Comparison of ENCODE assay signal across 8 cellular contexts in genomic region chr1:155000475-155000724, GRCh38. TPM values are rescaled to one million over a fixed set of nuclear protein-coding genes. Genes with fewer than 3 reads are reported as not detected.
DNase-seq lines count a peak whose midpoint lies in the region; TF ChIP-seq lines count a peak whose summit lies in the region.

No MANE protein-coding gene starts in this region.

- TF ChIP-seq CTCF in suprapubic skin (IDR thresholded peaks at IDR 0.05): no peak

- peak overlapping the region; percentile 91 for H3K27ac Mint-ChIP-seq in activated CD4-positive, alpha-beta T cell treated with anti-CD3 and anti-CD28 coated beads, Interleukin-2, amount 10 ng/mL, durations not matched to agents 7 days and 5 days

- TF ChIP-seq POLR2A in suprapubic skin (IDR thresholded peaks at IDR 0.05): no peak

- WGBS in adipose tissue, 3 donors: 0% methylated on average over 7 to 12 of the region's 12 CpGs
- WGBS in suprapubic skin: 0% methylated on average over 11 of the region's 12 CpGs

- H3K36me3 Mint-ChIP-seq in activated CD4-positive, alpha-beta T cell treated with anti-CD3 and anti-CD28 coated beads, Interleukin-2, amount 10 ng/mL, durations not matched to agents 7 days and 5 days (ENCODE audit: low read depth): peaks cover 10% of the 10 kb centered on the region

- no peaks in the 10 kb centered on the region for H3K36me3 ChIP-seq in suprapubic skin

- H3K4me1 ChIP-seq in suprapubic skin: peaks cover 49% of the 10 kb centered on the region

- H3K4me3 Mint-ChIP-seq in activated CD4-positive, alpha-beta T cell treated with anti-CD3 and anti-CD28 coated beads, Interleukin-2, amount 10 ng/mL, durations not matched to agents 7 days and 5 days: peak overlapping the region; percentile 93

- no peak for TF ChIP-seq EP300 in suprapubic skin (IDR thresholded peaks at IDR 0.05)

- no peaks in the 10 kb centered on the region for H3K27me3 Mint-ChIP-seq in activated CD4-positive, alpha-beta T cell treated with anti-CD3 and anti-CD28 coated beads, Interleukin-2, amount 10 ng/mL, durations not matched to agents 7 days and 5 days

- no peaks in the 10 kb centered on the region for H3K9me3 Mint-ChIP-seq in activated CD4-positive, alpha-beta T cell treated with anti-CD3 and anti-CD28 coated beads, Interleukin-2, amount 10 ng/mL, durations not matched to agents 7 days and 5 days

- peak overlapping the region; percentile 74 for H3K27ac ChIP-seq in adipose tissue (ENCODE audit: low read depth, low read length)
- H3K27ac ChIP-seq in layer of hippocampus (ENCODE audit: low read depth, low read length): peak overlapping the region; percentile 98
- peak overlapping the region; percentile 96 for H3K27ac ChIP-seq in suprapubic skin

- H3K4me3 ChIP-seq in suprapubic skin: peak overlapping the region; percentile 97

- peaks cover 46% of the 10 kb centered on the region for H3K4me1 Mint-ChIP-seq in activated CD4-positive, alpha-beta T cell treated with anti-CD3 and anti-CD28 coated beads, Interleukin-2, amount 10 ng/mL, durations not matched to agents 7 days and 5 days

- no peak for DNase-seq in activated CD4-positive, alpha-beta T cell treated with anti-CD3 and anti-CD28 coated beads, Interleukin-2, amount 10 ng/mL, durations not matched to agents 7 days and 5 days
- DNase-seq in activated CD4-positive, alpha-beta T cell treated with anti-CD3 and anti-CD28 coated beads, Interleukin-2, amount 50 U/mL, for 4 hours: no peak
- DNase-seq in suprapubic skin (ENCODE audit: low spot score in 2 of 2) (peak in 1 of 2 donors; percentile 79), NCI-H2196 (lab: John Stamatoyannopoulos, UW; ENCODE audit: unreplicated experiment) (no peak), G401 (ENCODE audit: low spot score) (no peak), DMS 273 treated with DMSO at 0.1 percent for 48 hours (lab: John Stamatoyannopoulos, UW) (no peak)

- H3K27me3 ChIP-seq in layer of hippocampus (ENCODE audit: control insufficient read depth, insufficient read depth, low read length): no peaks in the 10 kb centered on the region
- no peaks in the 10 kb centered on the region for H3K27me3 ChIP-seq in suprapubic skin

- H3K9me3 ChIP-seq in suprapubic skin: no peaks in the 10 kb centered on the region

- POLR2A ChIA-PET in activated CD4-positive, alpha-beta T cell treated with anti-CD3 and anti-CD28 coated beads, Interleukin-2, amount 10 ng/mL, durations not matched to agents 7 days and 5 days (lab: Charles Lee): no interaction called here

- CTCF ChIA-PET in activated CD4-positive, alpha-beta T cell treated with anti-CD3 and anti-CD28 coated beads, Interleukin-2, amount 10 ng/mL, durations not matched to agents 7 days and 5 days (lab: Charles Lee): interaction anchor here (0.7 to 13.0 kb wide), 10 partner anchors 13 to 441 kb away, joined by 3 to 184 read pairs (median 10); partner anchors contain the start of genes ADAM15, FLAD1, PYGO2 and SHC1

- in situ Hi-C loops in G401 (cut with HindIII; ENCODE audit: low sequenced_read_pairs): no loop called here

RNA-seq across cellular contexts. Expression of gene ZBTB7B, which starts 2.2 kb away (rescaled TPM):
- total RNA-seq in activated CD4-positive, alpha-beta T cell treated with anti-CD3 and anti-CD28 coated beads, Interleukin-2, amount 10 ng/mL, durations not matched to agents 7 days and 5 days: 100 to 1,000 TPM; 112 to 127 TPM
- polyA plus RNA-seq in adipose tissue: 10 to 100 TPM; 30.4 to 55.4 (median 35.7) TPM
- 100 to 1,000 TPM; 238 to 243 (median 239) TPM for total RNA-seq in suprapubic skin
- total RNA-seq in G401 (2014; rRNA removed; shearing (Covaris generic)): 30.6 and 33.0 TPM in 2 replicates

RNA-seq across cellular contexts. Expression of gene LENEP, which starts 7.0 kb away (rescaled TPM):
- 1 to 10 TPM in 1 of 2 experiments, under 1 TPM in 1; 0.85 to 1.0 TPM for total RNA-seq in activated CD4-positive, alpha-beta T cell treated with anti-CD3 and anti-CD28 coated beads, Interleukin-2, amount 10 ng/mL, durations not matched to agents 7 days and 5 days
- polyA plus RNA-seq in adipose tissue: not detected
- total RNA-seq in suprapubic skin: 1 to 10 TPM in 1 of 4 donors, not detected in 3; 3.0 TPM
- 0.74 TPM in 1 of 2 replicates, not detected in the other for total RNA-seq in G401 (2014; rRNA removed; shearing (Covaris generic))

RNA-seq across cellular contexts. Expression of gene FLAD1, which starts 17.3 kb away (rescaled TPM):
- 10 to 100 TPM; 41.2 to 41.3 TPM for total RNA-seq in activated CD4-positive, alpha-beta T cell treated with anti-CD3 and anti-CD28 coated beads, Interleukin-2, amount 10 ng/mL, durations not matched to agents 7 days and 5 days
- polyA plus RNA-seq in adipose tissue: 10 to 100 TPM; 15.3 to 37.9 (median 21.7) TPM
- 10 to 100 TPM; 42.0 to 59.7 (median 52.3) TPM for total RNA-seq in suprapubic skin
- total RNA-seq in G401 (2014; rRNA removed; shearing (Covaris generic)): 39.9 and 49.4 TPM in 2 replicates

RNA-seq across cellular contexts. Expression of gene CKS1B, which starts 25.9 kb away (rescaled TPM):
- total RNA-seq in activated CD4-positive, alpha-beta T cell treated with anti-CD3 and anti-CD28 coated beads, Interleukin-2, amount 10 ng/mL, durations not matched to agents 7 days and 5 days: 100 to 1,000 TPM; 147 to 157 TPM
- 10 to 100 TPM; 23.6 to 88.9 (median 76.3) TPM for polyA plus RNA-seq in adipose tissue
- total RNA-seq in suprapubic skin: 10 to 100 TPM; 37.8 to 55.4 (median 49.7) TPM
- total RNA-seq in G401 (2014; rRNA removed; shearing (Covaris generic)): 187 and 192 TPM in 2 replicates

RNA-seq across cellular contexts. Expression of gene SHC1, which starts 29.9 kb away (rescaled TPM):
- 100 to 1,000 TPM in 1 of 2 experiments, 10 to 100 TPM in 1; 75.1 to 104 TPM for total RNA-seq in activated CD4-positive, alpha-beta T cell treated with anti-CD3 and anti-CD28 coated beads, Interleukin-2, amount 10 ng/mL, durations not matched to agents 7 days and 5 days
- polyA plus RNA-seq in adipose tissue: 100 to 1,000 TPM in 2 of 3 donors, 10 to 100 TPM in 1; 49.1 to 197 (median 110) TPM
- total RNA-seq in suprapubic skin: 100 to 1,000 TPM in 1 of 4 donors, 10 to 100 TPM in 3; 54.5 to 102 (median 69.5) TPM
- total RNA-seq in G401 (2014; rRNA removed; shearing (Covaris generic)): 204 and 265 TPM in 2 replicates
